In the genomic region with DNA sequence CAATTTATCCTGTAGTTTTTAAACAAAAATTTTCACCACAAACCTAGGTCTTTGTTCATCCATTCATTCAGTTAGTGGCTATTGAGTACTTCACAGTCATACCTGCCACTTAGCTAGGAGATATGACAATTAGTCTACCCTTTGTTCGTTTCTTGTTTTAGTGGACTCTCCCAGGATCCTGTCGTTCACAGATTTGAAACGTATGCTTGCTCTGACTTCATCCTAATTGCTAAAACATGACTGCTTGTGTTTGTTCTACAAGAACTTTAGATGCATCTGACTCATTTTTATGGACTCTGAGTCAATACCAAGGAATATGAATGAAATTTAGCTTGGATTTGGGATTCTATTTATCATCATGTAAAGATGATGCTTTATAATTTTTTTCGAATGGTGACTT, we compare ENCODE assay signal across 17 cellular contexts.
DNase-seq lines count a peak whose midpoint lies in the region; ATAC-seq and FAIRE-seq lines count a peak whose summit lies in the region.
"Had no signal": no experiment of that assay in that cellular context is flagged by ENCODE, and none has a peak within 500 bp of the region (broad histone marks: within the 10 kb centered on the region; RNA-seq: fewer than 3 reads in every experiment).

No MANE protein-coding gene starts in this region.

- DNase-seq in NCI-H748 (lab: John Stamatoyannopoulos, UW; ENCODE audit: unreplicated experiment) (peak; percentile 24), NCI-H748 treated with DMSO at 0.1 percent for 48 hours (lab: John Stamatoyannopoulos, UW) (no peak), RPMI7951 (ENCODE audit: low read depth) (peak; percentile 22), fibroblast of gingiva (ENCODE audit: low read depth) (peak; percentile 64), urothelium cell line (ENCODE audit: low spot score) (peak; percentile 19), DMS153 treated with DMSO at 0.1 percent for 48 hours (lab: John Stamatoyannopoulos, UW; ENCODE audit: unreplicated experiment) (no peak)
- DNase-seq: activated CD8-positive, alpha-beta memory T cell treated with anti-CD3 and anti-CD28 coated beads, Interleukin-2, amount 50 U/mL, for 4 hours; activated naive CD4-positive, alpha-beta T cell treated with anti-CD3 and anti-CD28 coated beads, Interleukin-2, amount 50 U/mL, for 16 hours; cerebellar nuclear complex; DMS 273 treated with DMSO at 0.1 percent for 48 hours; NCI-H1105 treated with DMSO at 0.1 percent for 48 hours; small intestine; stimulated activated naive CD8-positive, alpha-beta T cell treated with anti-CD3 and anti-CD28 coated beads, Interleukin-15, amount 100 ng/mL, for 72 hours; T-helper 1 cell had no signal

- ATAC-seq in HG02571 (IDR thresholded peaks at IDR 0.05; ENCODE audit: unreplicated experiment) (no peak), HG02870 (IDR thresholded peaks at IDR 0.05; ENCODE audit: unreplicated experiment) (no peak)
- ATAC-seq: activated CD4-positive, CD25-positive, alpha-beta regulatory T cell treated with anti-CD3 and anti-CD28 coated beads, Interleukin-2, amount 50 U/mL, for 24 hours; stimulated activated naive CD8-positive, alpha-beta T cell treated with anti-CD3 and anti-CD28 coated beads, Interleukin-15, amount 100 ng/mL, for 72 hours had no signal

- no peak for FAIRE-seq in urothelium cell line (lab: Jason Lieb, UNC)
- FAIRE-seq: small intestine had no signal

Comparison
In these comparisons a context has a peak if more than half of its experiments do, and no peak if none do; other contexts are left out.
1. DNase-seq: peak in NCI-H748 (single experiment), RPMI7951 (single experiment), fibroblast of gingiva (single experiment) and urothelium cell line (single experiment); none in NCI-H748 treated with DMSO at 0.1 percent for 48 hours (single experiment) and DMS153 treated with DMSO at 0.1 percent for 48 hours (single experiment).